1 cellular context compared by ENCODE assay signal in genomic region chr2:129735576-129735975, GRCh38.
TF ChIP-seq lines count a peak whose summit lies in the region.

No MANE protein-coding gene starts in this region.

TF ChIP-seq in IMR-90, 13 proteins besides CTCF, POLR2A, EP300 and RAD21 (continued from another document):
- TF ChIP-seq MXI1 (IDR thresholded peaks at IDR 0.05; ENCODE audit: borderline replicate concordance, low read depth, low read length), result no peak
- no peak for TF ChIP-seq NFE2L2 (IDR thresholded peaks at IDR 0.05; ENCODE audit: low read depth, low read length)
- TF ChIP-seq CHD1 (IDR thresholded peaks at IDR 0.05; ENCODE audit: low read depth, low read length), result no peak
- TF ChIP-seq, protein P1, sequence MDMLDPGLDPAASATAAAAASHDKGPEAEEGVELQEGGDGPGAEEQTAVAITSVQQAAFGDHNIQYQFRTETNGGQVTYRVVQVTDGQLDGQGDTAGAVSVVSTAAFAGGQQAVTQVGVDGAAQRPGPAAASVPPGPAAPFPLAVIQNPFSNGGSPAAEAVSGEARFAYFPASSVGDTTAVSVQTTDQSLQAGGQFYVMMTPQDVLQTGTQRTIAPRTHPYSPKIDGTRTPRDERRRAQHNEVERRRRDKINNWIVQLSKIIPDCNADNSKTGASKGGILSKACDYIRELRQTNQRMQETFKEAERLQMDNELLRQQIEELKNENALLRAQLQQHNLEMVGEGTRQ (IDR thresholded peaks at IDR 0.05; ENCODE audit: low read depth, low read length), result no peak
- TF ChIP-seq SMC3 (IDR thresholded peaks at IDR 0.05; ENCODE audit: low read depth, low read length), result no peak
- TF ChIP-seq RFX5 (IDR thresholded peaks at IDR 0.05; ENCODE audit: low read depth, low read length), result no peak
- TF ChIP-seq, protein P2, sequence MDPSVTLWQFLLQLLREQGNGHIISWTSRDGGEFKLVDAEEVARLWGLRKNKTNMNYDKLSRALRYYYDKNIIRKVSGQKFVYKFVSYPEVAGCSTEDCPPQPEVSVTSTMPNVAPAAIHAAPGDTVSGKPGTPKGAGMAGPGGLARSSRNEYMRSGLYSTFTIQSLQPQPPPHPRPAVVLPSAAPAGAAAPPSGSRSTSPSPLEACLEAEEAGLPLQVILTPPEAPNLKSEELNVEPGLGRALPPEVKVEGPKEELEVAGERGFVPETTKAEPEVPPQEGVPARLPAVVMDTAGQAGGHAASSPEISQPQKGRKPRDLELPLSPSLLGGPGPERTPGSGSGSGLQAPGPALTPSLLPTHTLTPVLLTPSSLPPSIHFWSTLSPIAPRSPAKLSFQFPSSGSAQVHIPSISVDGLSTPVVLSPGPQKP (IDR thresholded peaks at IDR 0.05; ENCODE audit: borderline replicate concordance, low read depth, low read length), result no peak
- TF ChIP-seq MAZ (IDR thresholded peaks at IDR 0.05; ENCODE audit: borderline replicate concordance, low read depth, low read length), result no peak
- TF ChIP-seq FOS (IDR thresholded peaks at IDR 0.05; ENCODE audit: low read depth, low read length), result no peak
